Comparison of ENCODE assay signal across 20 cellular contexts in the genomic region with DNA sequence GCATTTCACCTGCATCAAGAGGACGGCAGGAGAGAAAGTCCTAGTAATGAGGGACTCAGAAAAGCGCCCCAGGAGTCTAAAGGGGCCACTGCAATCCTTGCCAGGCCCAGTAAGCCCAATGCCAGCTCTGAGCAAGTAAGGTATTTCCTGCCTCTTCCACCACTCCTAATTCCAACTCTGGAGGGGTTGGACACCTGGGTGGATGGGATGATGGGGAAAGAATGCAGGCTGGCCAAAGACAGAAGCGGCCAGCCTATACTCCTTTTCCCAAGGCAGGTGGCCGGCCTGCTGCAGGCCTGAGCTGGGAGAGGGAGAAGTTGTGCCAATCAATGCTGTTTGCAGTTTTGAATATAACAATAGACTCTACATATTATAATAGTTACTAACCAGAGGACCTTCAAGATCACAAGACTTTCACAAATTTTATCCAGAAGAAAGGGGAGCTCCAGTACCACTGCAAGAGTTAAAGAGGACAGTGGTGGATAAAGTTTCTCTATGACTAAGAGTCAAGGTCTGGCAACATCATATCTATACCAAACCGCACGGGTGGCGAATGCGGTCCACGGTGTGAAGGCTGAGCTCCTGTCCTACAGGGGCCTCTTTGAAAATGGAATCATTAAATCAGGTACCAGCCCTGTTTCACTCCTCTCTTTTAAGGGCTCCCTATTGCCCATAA.
DNase-seq lines count a peak whose midpoint lies in the region; ATAC-seq and TF ChIP-seq lines count a peak whose summit lies in the region.
"Had no signal": no experiment of that assay in that cellular context is flagged by ENCODE, and none has a peak within 500 bp of the region (broad histone marks: within the 10 kb centered on the region; RNA-seq: fewer than 3 reads in every experiment).

No MANE protein-coding gene starts in this region.

- H3K4me1 Mint-ChIP-seq in natural killer cell treated with Interleukin-12 subunit alpha and Interleukin-12 subunit beta and Interleukin-15 and Interleukin-18, amount 100 ng/mL, for 72 hours (ENCODE audit: low read depth in 2 of 2) = peaks cover 0 to 2% of the 10 kb centered on the region in 2 donors
- no peaks in the 10 kb centered on the region for H3K4me1 Mint-ChIP-seq in natural killer cell
- H3K4me1 Mint-ChIP-seq in stimulated activated effector memory CD8-positive, alpha-beta T cell treated with anti-CD3 and anti-CD28 coated beads, Interleukin-12 subunit alpha, Interleukin-12 subunit beta, amount 100 ng/mL, for 72 hours = peaks cover 5% of the 10 kb centered on the region

- 95% methylated on average over 9 of the region's 9 CpGs for WGBS in esophagus muscularis mucosa

- TF ChIP-seq EP300 in esophagus muscularis mucosa (IDR thresholded peaks at IDR 0.05) = no peak

- intact Hi-C loops in natural killer cell (cut with micrococcal nuclease) = no loop called here
- intact Hi-C loops in esophagus muscularis mucosa (cut with DNase I) = no loop called here

- peaks cover 1% of the 10 kb centered on the region for H3K36me3 Mint-ChIP-seq in natural killer cell treated with Interleukin-12 subunit alpha and Interleukin-12 subunit beta and Interleukin-15 and Interleukin-18, amount 100 ng/mL, for 72 hours
- H3K36me3 Mint-ChIP-seq in natural killer cell = peaks cover 1% of the 10 kb centered on the region
- H3K36me3 Mint-ChIP-seq in stimulated activated effector memory CD8-positive, alpha-beta T cell treated with anti-CD3 and anti-CD28 coated beads, Interleukin-12 subunit alpha, Interleukin-12 subunit beta, amount 100 ng/mL, for 72 hours = no peaks in the 10 kb centered on the region
- H3K36me3 Mint-ChIP-seq: CD8-positive, alpha-beta T cell had no signal

- H3K4me3 ChIP-seq in esophagus muscularis mucosa = no peak overlapping the region
- H3K4me3 ChIP-seq: A549; BLaER1 treated with 17β-estradiol and CSF1 and Interleukin-3, amounts not matched to agents 10 nM and 100 nM; GM12878 had no signal

- peaks cover 0 to 9% (median 4%) of the 10 kb centered on the region in 4 donors for H3K9me3 ChIP-seq in esophagus muscularis mucosa

- no peak overlapping the region for H3K4me3 Mint-ChIP-seq in natural killer cell treated with Interleukin-12 subunit alpha and Interleukin-12 subunit beta and Interleukin-15 and Interleukin-18, amount 100 ng/mL, for 72 hours
- H3K4me3 Mint-ChIP-seq in natural killer cell = no peak overlapping the region
- no peak overlapping the region for H3K4me3 Mint-ChIP-seq in stimulated activated effector memory CD8-positive, alpha-beta T cell treated with anti-CD3 and anti-CD28 coated beads, Interleukin-12 subunit alpha, Interleukin-12 subunit beta, amount 100 ng/mL, for 72 hours
- H3K4me3 Mint-ChIP-seq: B cell; CD4-positive, alpha-beta T cell; CD8-positive, alpha-beta T cell had no signal

- no peak overlapping the region for H3K27ac Mint-ChIP-seq in natural killer cell treated with Interleukin-12 subunit alpha and Interleukin-12 subunit beta and Interleukin-15 and Interleukin-18, amount 100 ng/mL, for 72 hours
- H3K27ac Mint-ChIP-seq in natural killer cell = no peak overlapping the region
- H3K27ac Mint-ChIP-seq in stimulated activated effector memory CD8-positive, alpha-beta T cell treated with anti-CD3 and anti-CD28 coated beads, Interleukin-12 subunit alpha, Interleukin-12 subunit beta, amount 100 ng/mL, for 72 hours = no peak overlapping the region
- H3K27ac Mint-ChIP-seq: B cell; CD4-positive, alpha-beta T cell; CD8-positive, alpha-beta T cell had no signal

- no peak for TF ChIP-seq CTCF in natural killer cell (IDR thresholded peaks at IDR 0.05)
- TF ChIP-seq CTCF in esophagus muscularis mucosa (IDR thresholded peaks at IDR 0.05) = no peak

- H3K4me1 ChIP-seq in esophagus muscularis mucosa = no peaks in the 10 kb centered on the region

- no peaks in the 10 kb centered on the region for H3K9me3 Mint-ChIP-seq in natural killer cell treated with Interleukin-12 subunit alpha and Interleukin-12 subunit beta and Interleukin-15 and Interleukin-18, amount 100 ng/mL, for 72 hours
- H3K9me3 Mint-ChIP-seq in natural killer cell = peaks cover 2 to 6% of the 10 kb centered on the region in 2 donors
- peaks cover 8% of the 10 kb centered on the region for H3K9me3 Mint-ChIP-seq in stimulated activated effector memory CD8-positive, alpha-beta T cell treated with anti-CD3 and anti-CD28 coated beads, Interleukin-12 subunit alpha, Interleukin-12 subunit beta, amount 100 ng/mL, for 72 hours
- H3K9me3 Mint-ChIP-seq: CD4-positive, alpha-beta T cell had no signal

- H3K27me3 Mint-ChIP-seq in natural killer cell treated with Interleukin-12 subunit alpha and Interleukin-12 subunit beta and Interleukin-15 and Interleukin-18, amount 100 ng/mL, for 72 hours = peaks cover 8 to 29% of the 10 kb centered on the region in 2 donors
- H3K27me3 Mint-ChIP-seq in natural killer cell (ENCODE audit: low read depth in 2 of 2) = peaks cover 6% of the 10 kb centered on the region in 2 donors

- peak; percentile 34 for DNase-seq in natural killer cell treated with Interleukin-12 subunit alpha and Interleukin-12 subunit beta and Interleukin-15 and Interleukin-18, amount 100 ng/mL, for 72 hours (ENCODE audit: low spot score)
- DNase-seq in natural killer cell (no peak), esophagus muscularis mucosa (ENCODE audit: extremely low spot score) (peak; percentile 42), NCI-H146 treated with DMSO at 0.1 percent for 48 hours (lab: John Stamatoyannopoulos, UW; ENCODE audit: unreplicated experiment) (no peak)
- no peak for DNase-seq in stimulated activated effector memory CD8-positive, alpha-beta T cell treated with anti-CD3 and anti-CD28 coated beads, Interleukin-12 subunit alpha, Interleukin-12 subunit beta, amount 100 ng/mL, for 72 hours (ENCODE audit: low spot score in 2 of 2)
- DNase-seq: AML-193; Caco-2; Calu3; CD4-positive, alpha-beta T cell; CD8-positive, alpha-beta T cell; DMS79 treated with DMSO at 0.1 percent for 48 hours; GF-D8 had no signal

- no peak for TF ChIP-seq POLR2A in esophagus muscularis mucosa (IDR thresholded peaks at IDR 0.05; ENCODE audit: low read depth)

- H3K27ac ChIP-seq in esophagus muscularis mucosa (replicated peaks in 1 of 4) = no peak overlapping the region
- H3K27ac ChIP-seq: 22Rv1; A549; BLaER1 treated with 17β-estradiol and CSF1 and Interleukin-3, amounts not matched to agents 10 nM and 100 nM; C4-2B had no signal

- no peak for ATAC-seq in natural killer cell treated with Interleukin-12 subunit alpha and Interleukin-12 subunit beta and Interleukin-15 and Interleukin-18, amount 100 ng/mL, for 72 hours
- ATAC-seq in natural killer cell (no peak), GM19463 (IDR thresholded peaks at IDR 0.05; ENCODE audit: unreplicated experiment) (no peak), HG02571 (IDR thresholded peaks at IDR 0.05; ENCODE audit: unreplicated experiment) (no peak)
- peak; percentile 52 for ATAC-seq in stimulated activated effector memory CD8-positive, alpha-beta T cell treated with anti-CD3 and anti-CD28 coated beads, Interleukin-12 subunit alpha, Interleukin-12 subunit beta, amount 100 ng/mL, for 72 hours
- ATAC-seq: A549; CD8-positive, alpha-beta T cell; GM12878 had no signal

- no peaks in the 10 kb centered on the region for H3K27me3 ChIP-seq in esophagus muscularis mucosa
- H3K27me3 ChIP-seq: BLaER1 treated with 17β-estradiol and CSF1 and Interleukin-3, amounts not matched to agents 10 nM and 100 nM had no signal

- H3K36me3 ChIP-seq in esophagus muscularis mucosa = no peaks in the 10 kb centered on the region
- H3K36me3 ChIP-seq: BLaER1 treated with 17β-estradiol and CSF1 and Interleukin-3, amounts not matched to agents 10 nM and 100 nM had no signal

Comparison
In these comparisons a context has a peak if more than half of its experiments do, and no peak if none do; other contexts are left out.
1. DNase-seq: peak in natural killer cell treated with Interleukin-12 subunit alpha and Interleukin-12 subunit beta and Interleukin-15 and Interleukin-18, amount 100 ng/mL, for 72 hours (single experiment) and esophagus muscularis mucosa (single experiment); none in natural killer cell (single experiment), stimulated activated effector memory CD8-positive, alpha-beta T cell treated with anti-CD3 and anti-CD28 coated beads, Interleukin-12 subunit alpha, Interleukin-12 subunit beta, amount 100 ng/mL, for 72 hours (0 of 2) and NCI-H146 treated with DMSO at 0.1 percent for 48 hours (single experiment).